1 cellular context compared by ENCODE assay signal in the genomic region with DNA sequence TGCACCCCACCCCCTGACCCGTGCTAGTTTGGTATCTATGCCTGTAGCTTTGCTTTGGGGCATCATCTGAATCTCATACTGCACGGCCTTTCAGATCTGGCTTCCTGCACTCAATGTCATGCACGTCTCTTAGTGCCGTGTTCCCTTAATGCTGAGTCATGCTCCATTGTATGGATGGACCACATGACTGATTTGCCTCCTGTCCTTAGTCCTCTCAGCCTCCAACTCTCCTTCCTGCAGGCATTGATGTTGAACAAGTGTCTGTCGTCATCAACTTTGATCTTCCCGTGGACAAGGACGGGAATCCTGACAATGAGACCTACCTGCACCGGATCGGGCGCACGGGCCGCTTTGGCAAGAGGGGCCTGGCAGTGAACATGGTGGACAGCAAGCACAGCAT.
TF ChIP-seq lines count a peak whose summit lies in the region.

No MANE protein-coding gene starts in this region.

TF ChIP-seq in H1, 55 proteins besides CTCF, POLR2A, EP300 and RAD21:
- 0 out of 2 replicates have a peak, but pooled peaks have one; percentile 32 for TF ChIP-seq BACH1 (IDR thresholded peaks at IDR 0.05; ENCODE audit: low read length)
